Comparison of ENCODE assay signal across 8 cellular contexts in the genomic region with DNA sequence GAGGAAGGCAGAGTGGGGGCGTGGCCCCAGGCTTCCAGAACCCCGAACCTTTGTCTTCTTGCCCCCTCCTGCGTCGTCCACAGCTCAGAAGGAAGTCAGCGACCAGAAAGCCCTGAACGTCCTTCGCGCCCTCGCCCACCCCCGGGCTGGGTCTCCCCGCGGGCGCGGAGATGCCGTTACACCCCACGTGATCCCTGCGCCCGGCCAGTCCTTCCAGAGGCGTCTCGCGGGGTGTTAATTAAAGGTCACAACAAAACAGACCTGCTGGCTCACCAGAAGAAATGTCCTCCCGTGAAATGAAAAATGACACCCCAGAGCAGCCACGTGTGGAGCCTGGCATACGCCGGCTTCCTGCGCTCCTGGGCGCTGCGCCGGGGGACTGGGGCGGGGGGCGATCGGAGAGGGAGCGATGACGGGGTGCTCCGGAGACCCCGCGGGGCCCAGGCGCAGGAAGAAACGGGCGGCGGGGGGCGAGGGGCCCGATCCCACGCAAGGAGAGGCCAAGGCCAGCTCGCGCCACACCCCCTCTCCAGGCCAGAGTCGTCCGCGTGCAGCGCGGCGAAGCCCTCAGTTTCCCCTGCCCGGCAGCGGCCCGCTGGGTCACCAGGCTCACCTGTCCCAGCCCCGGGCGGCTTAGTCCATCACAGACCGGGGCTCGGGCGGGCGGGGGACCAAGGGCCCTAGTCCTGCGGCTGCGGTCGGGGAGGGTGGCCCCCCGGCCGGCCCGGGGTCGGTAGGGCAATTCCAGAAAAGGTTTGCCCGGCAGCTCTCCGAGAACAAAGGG. TPM values are rescaled to one million over a fixed set of nuclear protein-coding genes. Genes with fewer than 3 reads are reported as not detected.
DNase-seq lines count a peak whose midpoint lies in the region; ATAC-seq, FAIRE-seq and TF ChIP-seq lines count a peak whose summit lies in the region.

No MANE protein-coding gene starts in this region.

- no peak for FAIRE-seq in bronchial epithelial cell (lab: Jason Lieb, UNC)

- peak overlapping the region; percentile 81 for H3K4me2 ChIP-seq in OCI-LY3 (ENCODE audit: low read length)

- no peaks in the 10 kb centered on the region for H4K20me1 ChIP-seq in OCI-LY3 (ENCODE audit: insufficient read depth, low read length)

- peak; percentile 11 for ATAC-seq in left lobe of liver

- peaks cover 6% of the 10 kb centered on the region; the same call in 1 of the 2 replicates for H3K4me1 ChIP-seq in OCI-LY3 (ENCODE audit: low read length)
- H3K4me1 ChIP-seq in testis, result peaks cover 8% of the 10 kb centered on the region

- H3K36me3 ChIP-seq in OCI-LY3 (replicated peaks; ENCODE audit: low read depth, low read length) (no peaks in the 10 kb centered on the region), bronchial epithelial cell (ENCODE audit: control insufficient read depth, insufficient read depth, low read length) (no peaks in the 10 kb centered on the region), testis (ENCODE audit: low read depth, missing control alignments) (no peaks in the 10 kb centered on the region)

- H3K4me3 ChIP-seq in OCI-LY3 (ENCODE audit: low read length) (peak overlapping the region; percentile 77), bronchial epithelial cell (ENCODE audit: low read depth, low read length) (peak overlapping the region; percentile 55), testis (peak overlapping the region; percentile 42 to 64)

- TF ChIP-seq POLR2A in testis (IDR thresholded peaks at IDR 0.05), result no peak

- intact Hi-C loops in testis (cut with DNase I; ENCODE audit: low total_unique reads), result loop anchor here (10.0 kb wide), 2 partner anchors 851 to 1341 kb away; no protein-coding TSS in a partner anchor

- H3K79me2 ChIP-seq in OCI-LY3 (ENCODE audit: low read length), result no peaks in the 10 kb centered on the region

- H3K9me3 ChIP-seq in OCI-LY3 (ENCODE audit: insufficient read depth, low read length), result no peaks in the 10 kb centered on the region
- no peaks in the 10 kb centered on the region for H3K9me3 ChIP-seq in testis

- H3K27me3 ChIP-seq in OCI-LY3 (ENCODE audit: low read depth, low read length), result peaks cover 57% of the 10 kb centered on the region
- H3K27me3 ChIP-seq in bronchial epithelial cell (ENCODE audit: control insufficient read depth, insufficient read depth, low read length), result no peaks in the 10 kb centered on the region
- H3K27me3 ChIP-seq in testis, result no peaks in the 10 kb centered on the region

- H3K27ac ChIP-seq in OCI-LY3 (ENCODE audit: low read length) (no peak overlapping the region), testis (no peak overlapping the region)

- WGBS in testis, 2 donors, result 0 to 2% methylated on average over 16 to 67 of the region's 70 CpGs

- no peak overlapping the region for H3K9ac ChIP-seq in OCI-LY3 (ENCODE audit: low read length)

- TF ChIP-seq CTCF in OCI-LY3 (IDR thresholded peaks at IDR 0.05; ENCODE audit: low read depth, low read length) (no peak), bronchial epithelial cell (IDR thresholded peaks at IDR 0.05; ENCODE audit: insufficient read depth, low read length, severe bottlenecking) (no peak), testis (IDR thresholded peaks at IDR 0.05) (no peak)

- DNase-seq in stimulated activated CD4-positive, alpha-beta T cell treated with anti-CD3 and anti-CD28 coated beads, Interleukin-15, amount 100 ng/mL, for 24 hours, result peak; percentile 22
- no peak for DNase-seq in stimulated activated CD4-positive, alpha-beta T cell treated with anti-CD3 and anti-CD28 coated beads, Interleukin-1b, Interleukin-23, amount 100 ng/mL, for 48 hours
- DNase-seq in bronchial epithelial cell (ENCODE audit: low read depth) (peak; percentile 4), left lobe of liver (ENCODE audit: low spot score) (peak; percentile 47), testis (peak; percentile 20), GF-D8 (lab: John Stamatoyannopoulos, UW) (no peak)
- DNase-seq in effector CD4-positive, alpha-beta T cell, result no peak

- H2AFZ ChIP-seq in OCI-LY3 (ENCODE audit: low read depth, low read length), result no peak overlapping the region

RNA-seq across cellular contexts. Expression of gene KIF26B, which starts 0.9 kb away (rescaled TPM):
- 1.8 and 2.1 TPM in 2 replicates for total RNA-seq in bronchial epithelial cell
- total RNA-seq in left lobe of liver, result 0.35 TPM
- total RNA-seq in testis, result 1 to 10 TPM; 3.1 to 4.8 TPM
- polyA plus RNA-seq in testis (ENCODE audit: insufficient read depth, low read depth, low replicate concordance), result 3.0 TPM

Comparison
In these comparisons a context has a peak if more than half of its experiments do, and no peak if none do; other contexts are left out.
1. DNase-seq: peak in stimulated activated CD4-positive, alpha-beta T cell treated with anti-CD3 and anti-CD28 coated beads, Interleukin-15, amount 100 ng/mL, for 24 hours (single experiment), bronchial epithelial cell (single experiment), left lobe of liver (single experiment) and testis (single experiment); none in stimulated activated CD4-positive, alpha-beta T cell treated with anti-CD3 and anti-CD28 coated beads, Interleukin-1b, Interleukin-23, amount 100 ng/mL, for 48 hours (single experiment), GF-D8 (single experiment) and effector CD4-positive, alpha-beta T cell (single experiment).
2. Peak in every context shown above with its lines, with median percentiles within 50 percentile points of each other: H3K4me3 ChIP-seq.